Comparison of ENCODE assay signal across 18 cellular contexts in the genomic region with DNA sequence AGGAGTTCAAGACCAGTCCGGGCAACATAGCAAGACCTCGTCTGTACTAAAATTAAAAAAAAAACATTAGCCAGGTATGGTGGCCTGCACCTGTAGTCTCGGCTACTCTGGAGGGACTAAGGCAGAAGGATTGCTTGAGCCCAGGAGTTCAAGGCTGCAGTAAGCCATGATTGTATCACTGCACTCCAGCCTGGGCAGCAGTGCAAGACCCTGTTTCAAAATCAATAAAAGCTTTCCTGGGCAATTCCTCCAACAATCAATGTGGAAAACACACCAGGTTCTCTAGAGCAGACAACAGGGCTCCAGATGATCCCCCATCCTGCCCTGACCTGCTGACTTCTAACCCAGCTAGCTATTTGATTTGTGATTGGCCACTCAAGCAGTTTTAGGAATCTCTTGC. TPM values are rescaled to one million over a fixed set of nuclear protein-coding genes. Genes with fewer than 3 reads are reported as not detected.
A peak's percentile ranks its signal among the peaks of the same experiment; 100 is the strongest.
DNase-seq lines count a peak whose midpoint lies in the region; ATAC-seq and TF ChIP-seq lines count a peak whose summit lies in the region.
"Had no signal": no experiment of that assay in that cellular context is flagged by ENCODE, and none has a peak within 500 bp of the region (broad histone marks: within the 10 kb centered on the region; RNA-seq: fewer than 3 reads in every experiment).

No MANE protein-coding gene starts in this region.

- CTCF ChIA-PET in activated CD4-positive, alpha-beta T cell treated with anti-CD3 and anti-CD28 coated beads, Interleukin-2, amount 10 ng/mL, durations not matched to agents 7 days and 5 days (lab: Charles Lee), result no interaction called here

- TF ChIP-seq CTCF in HFFc6 (IDR thresholded peaks at IDR 0.05), result no peak
- no peak for TF ChIP-seq CTCF in nephron progenitor cell (IDR thresholded peaks at IDR 0.05)
- TF ChIP-seq CTCF in stomach (IDR thresholded peaks at IDR 0.05), result no peak

- H3K9ac ChIP-seq in adipocyte (ENCODE audit: low read length), result peak overlapping the region; percentile 97

- TF ChIP-seq POLR2A in stomach (IDR thresholded peaks at IDR 0.05), result no peak

- H3K36me3 ChIP-seq in adipocyte (ENCODE audit: control insufficient read depth, insufficient read depth, low read length, severe bottlenecking) (no peaks in the 10 kb centered on the region), stomach (no peaks in the 10 kb centered on the region)
- H3K36me3 ChIP-seq: pancreas, SJSA1 had no signal

- H3K4me1 ChIP-seq in adipocyte (ENCODE audit: control insufficient read depth, insufficient read depth, low read length) (peaks cover 8% of the 10 kb centered on the region), stomach (peaks cover 6 to 27% (median 22%) of the 10 kb centered on the region in 4 donors)

- no peaks in the 10 kb centered on the region for H3K9me3 Mint-ChIP-seq in activated CD4-positive, alpha-beta T cell treated with anti-CD3 and anti-CD28 coated beads, Interleukin-2, amount 10 ng/mL, durations not matched to agents 7 days and 5 days
- H3K9me3 Mint-ChIP-seq in HFFc6 (no peaks in the 10 kb centered on the region), nephron progenitor cell (no peaks in the 10 kb centered on the region)

- peak overlapping the region; percentile 68 for H3K4me3 Mint-ChIP-seq in activated CD4-positive, alpha-beta T cell treated with anti-CD3 and anti-CD28 coated beads, Interleukin-2, amount 10 ng/mL, durations not matched to agents 7 days and 5 days
- peak overlapping the region; percentile 82; the same call in 1 of the 2 replicates for H3K4me3 Mint-ChIP-seq in HFFc6
- H3K4me3 Mint-ChIP-seq in nephron progenitor cell, result peak overlapping the region; percentile 83

- no peak overlapping the region for H3K27ac ChIP-seq in stomach
- H3K27ac ChIP-seq: pancreas, SJSA1 had no signal

- POLR2A ChIA-PET in activated CD4-positive, alpha-beta T cell treated with anti-CD3 and anti-CD28 coated beads, Interleukin-2, amount 10 ng/mL, durations not matched to agents 7 days and 5 days (lab: Charles Lee), result no interaction called here

- no peak for ATAC-seq in GM21723 (IDR thresholded peaks at IDR 0.05; ENCODE audit: unreplicated experiment)
- ATAC-seq: pancreas had no signal

- intact Hi-C loops in stomach (cut with DNase I; ENCODE audit: low total_unique reads), result no loop called here

- peak overlapping the region; percentile 72 for H3K27ac Mint-ChIP-seq in activated CD4-positive, alpha-beta T cell treated with anti-CD3 and anti-CD28 coated beads, Interleukin-2, amount 10 ng/mL, durations not matched to agents 7 days and 5 days
- H3K27ac Mint-ChIP-seq in HFFc6 (no peak overlapping the region), nephron progenitor cell (no peak overlapping the region)

- H3K27me3 Mint-ChIP-seq in activated CD4-positive, alpha-beta T cell treated with anti-CD3 and anti-CD28 coated beads, Interleukin-2, amount 10 ng/mL, durations not matched to agents 7 days and 5 days, result no peaks in the 10 kb centered on the region
- H3K27me3 Mint-ChIP-seq in HFFc6 (ENCODE audit: insufficient read depth), result peaks cover 14% of the 10 kb centered on the region
- peaks cover 39% of the 10 kb centered on the region for H3K27me3 Mint-ChIP-seq in nephron progenitor cell (ENCODE audit: low read depth, poor library complexity)

- H3K4me3 ChIP-seq in adipocyte (ENCODE audit: low read length) (no peak overlapping the region), stomach (no peak overlapping the region)

- H3K9me3 ChIP-seq in adipocyte (ENCODE audit: control insufficient read depth, low read length), result no peaks in the 10 kb centered on the region
- no peaks in the 10 kb centered on the region for H3K9me3 ChIP-seq in stomach
- H3K9me3 ChIP-seq: A549, pancreas, SJSA1 had no signal

- H3K27me3 ChIP-seq in adipocyte (replicated peaks; ENCODE audit: control insufficient read depth, insufficient read depth, low read length), result no peaks in the 10 kb centered on the region
- no peaks in the 10 kb centered on the region for H3K27me3 ChIP-seq in stomach
- H3K27me3 ChIP-seq: pancreas, SJSA1 had no signal

- peaks cover 28% of the 10 kb centered on the region for H3K4me1 Mint-ChIP-seq in activated CD4-positive, alpha-beta T cell treated with anti-CD3 and anti-CD28 coated beads, Interleukin-2, amount 10 ng/mL, durations not matched to agents 7 days and 5 days
- H3K4me1 Mint-ChIP-seq in HFFc6 (ENCODE audit: low read depth) (peaks cover 13% of the 10 kb centered on the region), nephron progenitor cell (peaks cover 13% of the 10 kb centered on the region)

- TF ChIP-seq EP300 in stomach (IDR thresholded peaks at IDR 0.05), result no peak

- DNase-seq in activated CD4-positive, alpha-beta T cell treated with anti-CD3 and anti-CD28 coated beads, Interleukin-2, amount 10 ng/mL, durations not matched to agents 7 days and 5 days, result no peak
- DNase-seq in activated CD4-positive, alpha-beta T cell treated with anti-CD3 and anti-CD28 coated beads for 1 hour, result no peak
- DNase-seq in HFFc6, result no peak
- no peak for DNase-seq in adipocyte (ENCODE audit: low read depth)
- DNase-seq in nephron progenitor cell, result no peak
- no peak for DNase-seq in stomach
- no peak for DNase-seq in NOMO-1 treated with DMSO at 0.1 percent for 48 hours (lab: John Stamatoyannopoulos, UW; ENCODE audit: unreplicated experiment)
- DNase-seq: activated CD8-positive, alpha-beta memory T cell treated with anti-CD3 and anti-CD28 coated beads, Interleukin-2, amount 50 U/mL, for 4 hours; aorta; glutamatergic neuron; mesendoderm; NCI-H146; NCI-H345; stimulated activated CD4-positive, alpha-beta T cell treated with anti-CD3 and anti-CD28 coated beads, Interleukin-4, amount 100 ng/mL, for 4 hours had no signal

- H3K36me3 Mint-ChIP-seq in activated CD4-positive, alpha-beta T cell treated with anti-CD3 and anti-CD28 coated beads, Interleukin-2, amount 10 ng/mL, durations not matched to agents 7 days and 5 days (ENCODE audit: low read depth), result no peaks in the 10 kb centered on the region
- H3K36me3 Mint-ChIP-seq in HFFc6 (ENCODE audit: low read depth), result no peaks in the 10 kb centered on the region
- no peaks in the 10 kb centered on the region for H3K36me3 Mint-ChIP-seq in nephron progenitor cell (ENCODE audit: low read depth)

- WGBS in stomach, 5 donors, result 76 to 93% (median 85%) methylated on average over 3 of the region's 3 CpGs

RNA-seq across cellular contexts. Expression of a gene that starts 1.2 kb away (rescaled TPM):
- not detected for total RNA-seq in activated CD4-positive, alpha-beta T cell treated with anti-CD3 and anti-CD28 coated beads, Interleukin-2, amount 10 ng/mL, durations not matched to agents 7 days and 5 days
- total RNA-seq in HFFc6 (2021; fragmentation: NEBNext Ultra II Directional; extraction: Animal tissue kit (Norgen Biotek cat#: 25700)), result under 1 TPM in 5 of 6 experiments, not detected in 1; 0.07 to 0.24 (median 0.12) TPM
- under 1 TPM in 1 of 5 donors, not detected in 4; 0.89 TPM for total RNA-seq in stomach
- under 1 TPM in 2 of 3 donors, not detected in 1; 0.56 to 0.60 TPM for polyA plus RNA-seq in stomach

RNA-seq across cellular contexts. Expression of a gene that starts 1.8 kb away (rescaled TPM):
- 1 to 10 TPM; 3.0 to 3.5 TPM for total RNA-seq in activated CD4-positive, alpha-beta T cell treated with anti-CD3 and anti-CD28 coated beads, Interleukin-2, amount 10 ng/mL, durations not matched to agents 7 days and 5 days
- total RNA-seq in HFFc6 (2021; fragmentation: NEBNext Ultra II Directional; extraction: Animal tissue kit (Norgen Biotek cat#: 25700)), result 1 to 10 TPM; 5.7 to 8.9 (median 6.3) TPM
- 1 to 10 TPM in 1 of 5 donors, under 1 TPM in 2, not detected in 2; 0.29 to 2.2 (median 0.55) TPM for total RNA-seq in stomach
- 1 to 10 TPM; 1.8 to 4.8 (median 3.4) TPM for polyA plus RNA-seq in stomach
